1 cellular context compared by ENCODE assay signal in the genomic region with DNA sequence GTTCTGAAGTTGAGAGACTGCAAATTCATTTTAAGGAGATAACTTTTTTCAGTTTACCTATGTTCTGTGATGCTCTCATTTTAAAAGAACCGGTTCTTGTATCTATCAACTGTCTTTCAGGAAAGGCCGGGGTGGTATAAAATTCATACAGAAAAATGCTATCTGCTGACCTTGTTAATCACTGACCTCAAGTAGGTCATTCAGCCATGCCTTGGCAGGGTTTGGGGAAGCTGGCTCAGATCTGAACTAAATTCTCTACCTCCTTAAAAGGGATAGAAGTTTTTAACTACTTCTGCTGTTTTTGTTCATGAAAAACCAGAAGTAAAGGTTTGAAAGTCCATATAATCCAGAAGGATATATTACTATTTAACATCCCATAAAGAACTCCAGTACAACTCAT.
TF ChIP-seq lines count a peak whose summit lies in the region.

No MANE protein-coding gene starts in this region.

TF ChIP-seq in HepG2, 621 proteins besides CTCF, POLR2A, EP300 and RAD21:
- TF ChIP-seq TBX2 (CRISPR knock-in tag; IDR thresholded peaks at IDR 0.05; ENCODE audit: borderline replicate concordance): no peak
- TF ChIP-seq, protein P1, sequence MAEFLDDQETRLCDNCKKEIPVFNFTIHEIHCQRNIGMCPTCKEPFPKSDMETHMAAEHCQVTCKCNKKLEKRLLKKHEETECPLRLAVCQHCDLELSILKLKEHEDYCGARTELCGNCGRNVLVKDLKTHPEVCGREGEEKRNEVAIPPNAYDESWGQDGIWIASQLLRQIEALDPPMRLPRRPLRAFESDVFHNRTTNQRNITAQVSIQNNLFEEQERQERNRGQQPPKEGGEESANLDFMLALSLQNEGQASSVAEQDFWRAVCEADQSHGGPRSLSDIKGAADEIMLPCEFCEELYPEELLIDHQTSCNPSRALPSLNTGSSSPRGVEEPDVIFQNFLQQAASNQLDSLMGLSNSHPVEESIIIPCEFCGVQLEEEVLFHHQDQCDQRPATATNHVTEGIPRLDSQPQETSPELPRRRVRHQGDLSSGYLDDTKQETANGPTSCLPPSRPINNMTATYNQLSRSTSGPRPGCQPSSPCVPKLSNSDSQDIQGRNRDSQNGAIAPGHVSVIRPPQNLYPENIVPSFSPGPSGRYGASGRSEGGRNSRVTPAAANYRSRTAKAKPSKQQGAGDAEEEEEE (CRISPR knock-in tag; IDR thresholded peaks at IDR 0.05; ENCODE audit: borderline replicate concordance): no peak
- TF ChIP-seq ZNF563 (CRISPR knock-in tag; IDR thresholded peaks at IDR 0.05): no peak
- TF ChIP-seq TAF15 (IDR thresholded peaks at IDR 0.05; ENCODE audit: low read depth, low read length, poor library complexity, severe bottlenecking): no peak
- TF ChIP-seq, protein P2, sequence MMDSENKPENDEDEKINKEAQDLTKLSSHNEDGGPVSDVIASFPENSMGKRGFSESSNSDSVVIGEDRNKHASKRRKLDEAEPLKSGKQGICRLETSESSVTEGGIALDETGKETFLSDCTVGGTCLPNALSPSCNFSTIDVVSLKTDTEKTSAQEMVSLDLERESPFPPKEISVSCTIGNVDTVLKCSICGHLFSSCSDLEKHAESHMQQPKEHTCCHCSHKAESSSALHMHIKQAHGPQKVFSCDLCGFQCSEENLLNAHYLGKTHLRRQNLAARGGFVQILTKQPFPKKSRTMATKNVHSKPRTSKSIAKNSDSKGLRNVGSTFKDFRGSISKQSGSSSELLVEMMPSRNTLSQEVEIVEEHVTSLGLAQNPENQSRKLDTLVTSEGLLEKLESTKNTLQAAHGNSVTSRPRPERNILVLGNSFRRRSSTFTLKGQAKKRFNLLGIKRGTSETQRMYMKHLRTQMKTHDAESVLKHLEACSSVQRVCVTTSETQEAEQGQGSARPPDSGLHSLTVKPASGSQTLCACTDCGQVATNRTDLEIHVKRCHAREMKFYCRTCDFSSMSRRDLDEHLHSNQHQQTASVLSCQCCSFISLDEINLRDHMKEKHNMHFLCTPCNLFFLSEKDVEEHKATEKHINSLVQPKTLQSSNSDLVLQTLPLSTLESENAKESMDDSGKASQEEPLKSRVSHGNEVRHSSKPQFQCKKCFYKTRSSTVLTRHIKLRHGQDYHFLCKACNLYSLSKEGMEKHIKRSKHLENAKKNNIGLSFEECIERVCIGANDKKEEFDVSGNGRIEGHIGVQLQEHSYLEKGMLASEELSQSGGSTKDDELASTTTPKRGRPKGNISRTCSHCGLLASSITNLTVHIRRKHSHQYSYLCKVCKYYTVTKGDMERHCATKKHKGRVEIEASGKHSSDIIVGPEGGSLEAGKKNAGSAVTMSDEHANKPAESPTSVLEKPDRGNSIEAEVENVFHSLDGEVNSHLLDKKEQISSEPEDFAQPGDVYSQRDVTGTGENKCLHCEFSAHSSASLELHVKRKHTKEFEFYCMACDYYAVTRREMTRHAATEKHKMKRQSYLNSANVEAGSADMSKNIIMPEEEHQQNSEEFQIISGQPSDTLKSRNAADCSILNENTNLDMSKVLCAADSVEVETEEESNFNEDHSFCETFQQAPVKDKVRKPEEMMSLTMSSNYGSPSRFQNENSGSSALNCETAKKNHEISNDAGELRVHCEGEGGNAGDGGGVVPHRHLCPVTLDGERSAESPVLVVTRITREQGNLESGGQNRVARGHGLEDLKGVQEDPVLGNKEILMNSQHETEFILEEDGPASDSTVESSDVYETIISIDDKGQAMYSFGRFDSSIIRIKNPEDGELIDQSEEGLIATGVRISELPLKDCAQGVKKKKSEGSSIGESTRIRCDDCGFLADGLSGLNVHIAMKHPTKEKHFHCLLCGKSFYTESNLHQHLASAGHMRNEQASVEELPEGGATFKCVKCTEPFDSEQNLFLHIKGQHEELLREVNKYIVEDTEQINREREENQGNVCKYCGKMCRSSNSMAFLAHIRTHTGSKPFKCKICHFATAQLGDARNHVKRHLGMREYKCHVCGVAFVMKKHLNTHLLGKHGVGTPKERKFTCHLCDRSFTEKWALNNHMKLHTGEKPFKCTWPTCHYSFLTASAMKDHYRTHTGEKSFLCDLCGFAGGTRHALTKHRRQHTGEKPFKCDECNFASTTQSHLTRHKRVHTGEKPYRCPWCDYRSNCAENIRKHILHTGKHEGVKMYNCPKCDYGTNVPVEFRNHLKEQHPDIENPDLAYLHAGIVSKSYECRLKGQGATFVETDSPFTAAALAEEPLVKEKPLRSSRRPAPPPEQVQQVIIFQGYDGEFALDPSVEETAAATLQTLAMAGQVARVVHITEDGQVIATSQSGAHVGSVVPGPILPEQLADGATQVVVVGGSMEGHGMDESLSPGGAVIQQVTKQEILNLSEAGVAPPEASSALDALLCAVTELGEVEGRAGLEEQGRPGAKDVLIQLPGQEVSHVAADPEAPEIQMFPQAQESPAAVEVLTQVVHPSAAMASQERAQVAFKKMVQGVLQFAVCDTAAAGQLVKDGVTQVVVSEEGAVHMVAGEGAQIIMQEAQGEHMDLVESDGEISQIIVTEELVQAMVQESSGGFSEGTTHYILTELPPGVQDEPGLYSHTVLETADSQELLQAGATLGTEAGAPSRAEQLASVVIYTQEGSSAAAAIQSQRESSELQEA (CRISPR knock-in tag; IDR thresholded peaks at IDR 0.05; ENCODE audit: not compliant biosample characterization): no peak
- TF ChIP-seq, protein P3, sequence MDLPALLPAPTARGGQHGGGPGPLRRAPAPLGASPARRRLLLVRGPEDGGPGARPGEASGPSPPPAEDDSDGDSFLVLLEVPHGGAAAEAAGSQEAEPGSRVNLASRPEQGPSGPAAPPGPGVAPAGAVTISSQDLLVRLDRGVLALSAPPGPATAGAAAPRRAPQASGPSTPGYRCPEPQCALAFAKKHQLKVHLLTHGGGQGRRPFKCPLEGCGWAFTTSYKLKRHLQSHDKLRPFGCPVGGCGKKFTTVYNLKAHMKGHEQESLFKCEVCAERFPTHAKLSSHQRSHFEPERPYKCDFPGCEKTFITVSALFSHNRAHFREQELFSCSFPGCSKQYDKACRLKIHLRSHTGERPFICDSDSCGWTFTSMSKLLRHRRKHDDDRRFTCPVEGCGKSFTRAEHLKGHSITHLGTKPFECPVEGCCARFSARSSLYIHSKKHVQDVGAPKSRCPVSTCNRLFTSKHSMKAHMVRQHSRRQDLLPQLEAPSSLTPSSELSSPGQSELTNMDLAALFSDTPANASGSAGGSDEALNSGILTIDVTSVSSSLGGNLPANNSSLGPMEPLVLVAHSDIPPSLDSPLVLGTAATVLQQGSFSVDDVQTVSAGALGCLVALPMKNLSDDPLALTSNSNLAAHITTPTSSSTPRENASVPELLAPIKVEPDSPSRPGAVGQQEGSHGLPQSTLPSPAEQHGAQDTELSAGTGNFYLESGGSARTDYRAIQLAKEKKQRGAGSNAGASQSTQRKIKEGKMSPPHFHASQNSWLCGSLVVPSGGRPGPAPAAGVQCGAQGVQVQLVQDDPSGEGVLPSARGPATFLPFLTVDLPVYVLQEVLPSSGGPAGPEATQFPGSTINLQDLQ (CRISPR knock-in tag; IDR thresholded peaks at IDR 0.05): no peak
- TF ChIP-seq ZNF20 (CRISPR knock-in tag; IDR thresholded peaks at IDR 0.05): no peak
- TF ChIP-seq, protein P4, sequence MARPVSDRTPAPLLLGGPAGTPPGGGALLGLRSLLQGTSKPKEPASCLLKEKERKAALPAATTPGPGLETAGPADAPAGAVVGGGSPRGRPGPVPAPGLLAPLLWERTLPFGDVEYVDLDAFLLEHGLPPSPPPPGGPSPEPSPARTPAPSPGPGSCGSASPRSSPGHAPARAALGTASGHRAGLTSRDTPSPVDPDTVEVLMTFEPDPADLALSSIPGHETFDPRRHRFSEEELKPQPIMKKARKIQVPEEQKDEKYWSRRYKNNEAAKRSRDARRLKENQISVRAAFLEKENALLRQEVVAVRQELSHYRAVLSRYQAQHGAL (CRISPR knock-in tag; IDR thresholded peaks at IDR 0.05; ENCODE audit: not compliant biosample characterization): no peak
- TF ChIP-seq NFE2L1 (CRISPR knock-in tag; IDR thresholded peaks at IDR 0.05; ENCODE audit: borderline replicate concordance): no peak
- no peak for TF ChIP-seq ZNF143 (CRISPR knock-in tag; IDR thresholded peaks at IDR 0.05)
- TF ChIP-seq ARNT (IDR thresholded peaks at IDR 0.05): no peak
- no peak for TF ChIP-seq PHF21A (CRISPR knock-in tag; IDR thresholded peaks at IDR 0.05)
- TF ChIP-seq, protein P5, sequence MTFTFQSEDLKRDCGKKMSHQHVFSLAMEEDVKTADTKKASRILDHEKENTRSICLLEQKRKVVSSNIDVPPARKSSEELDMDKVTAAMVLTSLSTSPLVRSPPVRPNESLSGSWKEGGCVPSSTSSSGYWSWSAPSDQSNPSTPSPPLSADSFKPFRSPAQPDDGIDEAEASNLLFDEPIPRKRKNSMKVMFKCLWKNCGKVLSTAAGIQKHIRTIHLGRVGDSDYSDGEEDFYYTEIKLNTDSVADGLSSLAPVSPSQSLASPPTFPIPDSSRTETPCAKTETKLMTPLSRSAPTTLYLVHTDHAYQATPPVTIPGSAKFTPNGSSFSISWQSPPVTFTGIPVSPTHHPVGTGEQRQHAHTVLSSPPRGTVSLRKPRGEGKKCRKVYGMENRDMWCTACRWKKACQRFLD (CRISPR knock-in tag; IDR thresholded peaks at IDR 0.05; ENCODE audit: borderline replicate concordance): no peak
- no peak for TF ChIP-seq ARHGAP35 (CRISPR knock-in tag; IDR thresholded peaks at IDR 0.05; ENCODE audit: borderline replicate concordance)
- TF ChIP-seq ESRRA (CRISPR knock-in tag; IDR thresholded peaks at IDR 0.05; ENCODE audit: low read depth): no peak
- no peak for TF ChIP-seq ZNF296 (CRISPR knock-in tag; conservative IDR thresholded peaks at IDR 0.05)
- TF ChIP-seq, protein P6, sequence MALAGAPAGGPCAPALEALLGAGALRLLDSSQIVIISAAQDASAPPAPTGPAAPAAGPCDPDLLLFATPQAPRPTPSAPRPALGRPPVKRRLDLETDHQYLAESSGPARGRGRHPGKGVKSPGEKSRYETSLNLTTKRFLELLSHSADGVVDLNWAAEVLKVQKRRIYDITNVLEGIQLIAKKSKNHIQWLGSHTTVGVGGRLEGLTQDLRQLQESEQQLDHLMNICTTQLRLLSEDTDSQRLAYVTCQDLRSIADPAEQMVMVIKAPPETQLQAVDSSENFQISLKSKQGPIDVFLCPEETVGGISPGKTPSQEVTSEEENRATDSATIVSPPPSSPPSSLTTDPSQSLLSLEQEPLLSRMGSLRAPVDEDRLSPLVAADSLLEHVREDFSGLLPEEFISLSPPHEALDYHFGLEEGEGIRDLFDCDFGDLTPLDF (CRISPR knock-in tag; IDR thresholded peaks at IDR 0.05): no peak
- TF ChIP-seq, protein P7, sequence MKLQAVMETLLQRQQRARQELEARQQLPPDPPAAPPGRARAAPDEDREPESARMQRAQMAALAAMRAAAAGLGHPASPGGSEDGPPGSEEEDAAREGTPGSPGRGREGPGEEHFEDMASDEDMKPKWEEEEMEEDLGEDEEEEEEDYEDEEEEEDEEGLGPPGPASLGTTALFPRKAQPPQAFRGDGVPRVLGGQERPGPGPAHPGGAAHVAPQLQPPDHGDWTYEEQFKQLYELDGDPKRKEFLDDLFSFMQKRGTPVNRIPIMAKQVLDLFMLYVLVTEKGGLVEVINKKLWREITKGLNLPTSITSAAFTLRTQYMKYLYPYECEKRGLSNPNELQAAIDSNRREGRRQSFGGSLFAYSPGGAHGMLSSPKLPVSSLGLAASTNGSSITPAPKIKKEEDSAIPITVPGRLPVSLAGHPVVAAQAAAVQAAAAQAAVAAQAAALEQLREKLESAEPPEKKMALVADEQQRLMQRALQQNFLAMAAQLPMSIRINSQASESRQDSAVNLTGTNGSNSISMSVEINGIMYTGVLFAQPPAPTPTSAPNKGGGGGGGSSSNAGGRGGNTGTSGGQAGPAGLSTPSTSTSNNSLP (IDR thresholded peaks at IDR 0.05; ENCODE audit: low read depth, low read length): no peak
- no peak for TF ChIP-seq ZBTB7B (CRISPR knock-in tag; IDR thresholded peaks at IDR 0.05)
- TF ChIP-seq, protein P8, sequence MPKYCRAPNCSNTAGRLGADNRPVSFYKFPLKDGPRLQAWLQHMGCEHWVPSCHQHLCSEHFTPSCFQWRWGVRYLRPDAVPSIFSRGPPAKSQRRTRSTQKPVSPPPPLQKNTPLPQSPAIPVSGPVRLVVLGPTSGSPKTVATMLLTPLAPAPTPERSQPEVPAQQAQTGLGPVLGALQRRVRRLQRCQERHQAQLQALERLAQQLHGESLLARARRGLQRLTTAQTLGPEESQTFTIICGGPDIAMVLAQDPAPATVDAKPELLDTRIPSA (CRISPR knock-in tag; IDR thresholded peaks at IDR 0.05; ENCODE audit: borderline replicate concordance): no peak
